ENCODE assay signal across 23 cellular contexts in genomic region chr9:1791191-1791590, GRCh38.
"Had no signal": no experiment of that assay in that cellular context is flagged by ENCODE, and none has a peak within 500 bp of the region (broad histone marks: within the 10 kb centered on the region; RNA-seq: fewer than 3 reads in every experiment).

No MANE protein-coding gene starts in this region.

- H3K4me1 Mint-ChIP-seq: stimulated activated memory B cell treated with anti-CD40 and anti-IgM and Interleukin-4, amounts not matched to agents 10 μg/mL and 1 μg/mL and 100 μg/mL, for 72 hours; stimulated activated naive B cell treated with anti-CD40 and anti-IgM and Interleukin-4, amounts not matched to agents 10 μg/mL and 1 μg/mL and 100 μg/mL, for 72 hours; stimulated activated naive CD8-positive, alpha-beta T cell treated with anti-CD3 and anti-CD28 coated beads, Interleukin-15, amount 100 ng/mL, for 72 hours had no signal

- H3K9me3 Mint-ChIP-seq: stimulated activated memory B cell treated with anti-CD40 and anti-IgM and Interleukin-4, amounts not matched to agents 10 μg/mL and 1 μg/mL and 100 μg/mL, for 72 hours; stimulated activated naive B cell treated with anti-CD40 and anti-IgM and Interleukin-4, amounts not matched to agents 10 μg/mL and 1 μg/mL and 100 μg/mL, for 72 hours; stimulated activated naive CD8-positive, alpha-beta T cell treated with anti-CD3 and anti-CD28 coated beads, Interleukin-15, amount 100 ng/mL, for 72 hours; stimulated activated naive CD8-positive, alpha-beta T cell treated with anti-CD3 and anti-CD28 coated beads, Interleukin-15, Interleukin-2, amounts not matched to agents 100 ng/mL and 50 ng/mL, for 24 hours had no signal

- DNase-seq: stimulated activated CD4-positive, alpha-beta T cell treated with anti-CD3 and anti-CD28 coated beads, Interleukin-2, amount 100 ng/mL, for 48 hours; stimulated activated CD4-positive, alpha-beta T cell treated with anti-CD3 and anti-CD28 coated beads, Interleukin-4, amount 100 ng/mL, for 1 hour; stimulated activated CD4-positive, alpha-beta T cell treated with anti-CD3 and anti-CD28 coated beads, Interleukin-4, amount 100 ng/mL, for 24 hours; stimulated activated CD4-positive, alpha-beta T cell treated with anti-CD3 and anti-CD28 coated beads, Interleukin-4, amount 100 ng/mL, for 4 hours; stimulated activated CD8-positive, alpha-beta memory T cell treated with anti-CD3 and anti-CD28 coated beads, Interleukin-4, amount 100 ng/mL, for 48 hours; stimulated activated naive B cell treated with anti-CD40 and anti-IgM and Interleukin-4, amounts not matched to agents 10 μg/mL and 1 μg/mL and 100 μg/mL, for 72 hours; stimulated activated naive CD4-positive, alpha-beta T cell; stimulated activated naive CD4-positive, alpha-beta T cell treated with Interleukin-2 at 50 U/mL for 16 hours; stimulated activated naive CD8-positive, alpha-beta T cell treated with anti-CD3 and anti-CD28 coated beads, Interleukin-15, amount 100 ng/mL, for 72 hours; stimulated activated naive CD8-positive, alpha-beta T cell treated with anti-CD3 and anti-CD28 coated beads, Interleukin-15, Interleukin-2, amounts not matched to agents 100 U/mL and 50 U/mL, for 24 hours; stomach; substantia nigra; testis; thyroid gland; tibial artery; transverse colon; trophoblast cell; upper lobe of left lung; upper lobe of right lung; uterus had no signal

- H3K27ac Mint-ChIP-seq: stimulated activated memory B cell treated with anti-CD40 and anti-IgM and Interleukin-4, amounts not matched to agents 10 μg/mL and 1 μg/mL and 100 μg/mL, for 72 hours; stimulated activated naive B cell treated with anti-CD40 and anti-IgM and Interleukin-4, amounts not matched to agents 10 μg/mL and 1 μg/mL and 100 μg/mL, for 72 hours; stimulated activated naive CD8-positive, alpha-beta T cell treated with anti-CD3 and anti-CD28 coated beads, Interleukin-15, amount 100 ng/mL, for 72 hours; stimulated activated naive CD8-positive, alpha-beta T cell treated with anti-CD3 and anti-CD28 coated beads, Interleukin-15, Interleukin-2, amounts not matched to agents 100 ng/mL and 50 ng/mL, for 24 hours; type B pancreatic cell had no signal

- H3K36me3 Mint-ChIP-seq: stimulated activated memory B cell treated with anti-CD40 and anti-IgM and Interleukin-4, amounts not matched to agents 10 μg/mL and 1 μg/mL and 100 μg/mL, for 72 hours; stimulated activated naive B cell treated with anti-CD40 and anti-IgM and Interleukin-4, amounts not matched to agents 10 μg/mL and 1 μg/mL and 100 μg/mL, for 72 hours; type B pancreatic cell had no signal

- H3K4me3 Mint-ChIP-seq: stimulated activated memory B cell treated with anti-CD40 and anti-IgM and Interleukin-4, amounts not matched to agents 10 μg/mL and 1 μg/mL and 100 μg/mL, for 72 hours; stimulated activated naive B cell treated with anti-CD40 and anti-IgM and Interleukin-4, amounts not matched to agents 10 μg/mL and 1 μg/mL and 100 μg/mL, for 72 hours; stimulated activated naive CD8-positive, alpha-beta T cell treated with anti-CD3 and anti-CD28 coated beads, Interleukin-15, amount 100 ng/mL, for 72 hours; stimulated activated naive CD8-positive, alpha-beta T cell treated with anti-CD3 and anti-CD28 coated beads, Interleukin-15, Interleukin-2, amounts not matched to agents 100 ng/mL and 50 ng/mL, for 24 hours; type B pancreatic cell had no signal

- ATAC-seq: stimulated activated memory B cell treated with anti-CD40 and anti-IgM and Interleukin-4, amounts not matched to agents 10 μg/mL and 1 μg/mL and 100 μg/mL, for 72 hours; stimulated activated naive B cell treated with anti-CD40 and anti-IgM and Interleukin-4, amounts not matched to agents 10 μg/mL and 1 μg/mL and 100 μg/mL, for 72 hours; stimulated activated naive CD8-positive, alpha-beta T cell treated with anti-CD3 and anti-CD28 coated beads, Interleukin-15, amount 100 ng/mL, for 72 hours; stimulated activated naive CD8-positive, alpha-beta T cell treated with anti-CD3 and anti-CD28 coated beads, Interleukin-15, Interleukin-2, amounts not matched to agents 100 U/mL and 50 U/mL, for 24 hours; upper lobe of right lung had no signal
